Comparison of ENCODE assay signal across 1 cellular context in the genomic region with DNA sequence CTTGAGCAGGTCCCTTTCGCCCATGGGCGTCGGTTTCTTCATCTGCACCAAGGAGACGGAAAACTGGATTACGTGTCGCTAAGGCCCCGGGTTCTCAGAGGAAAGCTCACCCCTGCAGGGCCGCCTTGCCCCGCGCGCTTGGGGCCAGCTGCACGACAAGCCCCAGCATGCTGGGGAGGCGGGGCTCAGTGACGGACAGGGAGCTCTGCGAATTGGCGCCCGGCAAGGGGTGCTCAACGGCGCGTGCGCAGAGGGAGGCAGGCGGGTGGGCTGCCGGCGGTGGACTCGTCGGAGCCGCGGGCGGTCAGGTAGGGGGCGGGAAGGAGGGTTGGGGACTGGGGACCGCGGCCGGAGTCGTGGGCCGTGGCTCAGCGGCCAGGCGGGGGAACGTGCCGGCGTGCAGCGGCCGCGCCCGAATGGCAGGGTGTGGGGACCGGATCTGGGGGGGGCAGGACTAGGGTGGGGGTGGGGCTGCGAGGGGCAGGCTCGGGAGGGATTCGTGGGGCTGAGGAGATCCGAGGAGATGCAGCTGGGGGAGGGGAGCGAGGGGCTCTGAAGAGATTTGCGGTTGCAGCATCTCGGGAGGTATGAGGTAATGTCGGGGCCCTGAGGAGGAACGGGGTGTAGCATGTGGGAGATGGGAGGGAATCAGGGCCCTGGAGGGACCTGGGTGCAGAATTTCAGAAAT.
A peak's percentile ranks its signal among the peaks of the same experiment; 100 is the strongest.
TF ChIP-seq lines count a peak whose summit lies in the region.

A gene with protein sequence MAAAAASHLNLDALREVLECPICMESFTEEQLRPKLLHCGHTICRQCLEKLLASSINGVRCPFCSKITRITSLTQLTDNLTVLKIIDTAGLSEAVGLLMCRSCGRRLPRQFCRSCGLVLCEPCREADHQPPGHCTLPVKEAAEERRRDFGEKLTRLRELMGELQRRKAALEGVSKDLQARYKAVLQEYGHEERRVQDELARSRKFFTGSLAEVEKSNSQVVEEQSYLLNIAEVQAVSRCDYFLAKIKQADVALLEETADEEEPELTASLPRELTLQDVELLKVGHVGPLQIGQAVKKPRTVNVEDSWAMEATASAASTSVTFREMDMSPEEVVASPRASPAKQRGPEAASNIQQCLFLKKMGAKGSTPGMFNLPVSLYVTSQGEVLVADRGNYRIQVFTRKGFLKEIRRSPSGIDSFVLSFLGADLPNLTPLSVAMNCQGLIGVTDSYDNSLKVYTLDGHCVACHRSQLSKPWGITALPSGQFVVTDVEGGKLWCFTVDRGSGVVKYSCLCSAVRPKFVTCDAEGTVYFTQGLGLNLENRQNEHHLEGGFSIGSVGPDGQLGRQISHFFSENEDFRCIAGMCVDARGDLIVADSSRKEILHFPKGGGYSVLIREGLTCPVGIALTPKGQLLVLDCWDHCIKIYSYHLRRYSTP (plus strand): TSS at position 232 of the 688 bp plus-strand sequence. CDS start 10,438 bp downstream, outside the sequence.

TF ChIP-seq in HepG2, 621 proteins besides CTCF, POLR2A, EP300 and RAD21 (continued from another document):
- TF ChIP-seq, protein P1, sequence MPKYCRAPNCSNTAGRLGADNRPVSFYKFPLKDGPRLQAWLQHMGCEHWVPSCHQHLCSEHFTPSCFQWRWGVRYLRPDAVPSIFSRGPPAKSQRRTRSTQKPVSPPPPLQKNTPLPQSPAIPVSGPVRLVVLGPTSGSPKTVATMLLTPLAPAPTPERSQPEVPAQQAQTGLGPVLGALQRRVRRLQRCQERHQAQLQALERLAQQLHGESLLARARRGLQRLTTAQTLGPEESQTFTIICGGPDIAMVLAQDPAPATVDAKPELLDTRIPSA (CRISPR knock-in tag; IDR thresholded peaks at IDR 0.05; ENCODE audit: borderline replicate concordance): 0 out of 2 replicates have a peak, but pooled peaks have one; percentile 17
- TF ChIP-seq ZMYM4 (CRISPR knock-in tag; IDR thresholded peaks at IDR 0.05): peak; percentile 68; the same call in 1 of the 2 replicates
- TF ChIP-seq ZNF317 (CRISPR knock-in tag; IDR thresholded peaks at IDR 0.05): peak; percentile 48; the same call in 1 of the 2 replicates
- TF ChIP-seq THAP11 (CRISPR knock-in tag; IDR thresholded peaks at IDR 0.05): peak; percentile 54
- no peak; the same call in 1 of the 2 replicates for TF ChIP-seq MXD4 (CRISPR knock-in tag; IDR thresholded peaks at IDR 0.05)
- TF ChIP-seq, protein P2, sequence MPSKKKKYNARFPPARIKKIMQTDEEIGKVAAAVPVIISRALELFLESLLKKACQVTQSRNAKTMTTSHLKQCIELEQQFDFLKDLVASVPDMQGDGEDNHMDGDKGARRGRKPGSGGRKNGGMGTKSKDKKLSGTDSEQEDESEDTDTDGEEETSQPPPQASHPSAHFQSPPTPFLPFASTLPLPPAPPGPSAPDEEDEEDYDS (CRISPR knock-in tag; IDR thresholded peaks at IDR 0.05): peak; percentile 70; the same call in 1 of the 2 replicates
- peak; percentile 67; the same call in 1 of the 2 replicates for TF ChIP-seq KLF6 (CRISPR knock-in tag; IDR thresholded peaks at IDR 0.05)
- TF ChIP-seq KDM5B (CRISPR knock-in tag; IDR thresholded peaks at IDR 0.05; ENCODE audit: borderline replicate concordance): peak; percentile 31; the same call in 1 of the 2 replicates
- peak; percentile 74; the same call in 1 of the 2 replicates for TF ChIP-seq ZNF772 (CRISPR knock-in tag; IDR thresholded peaks at IDR 0.05)
- 0 out of 2 replicates have a peak, but pooled peaks have one; percentile 81 for TF ChIP-seq ZNF709 (CRISPR knock-in tag; IDR thresholded peaks at IDR 0.05)
